Comparison of ENCODE assay signal across 18 cellular contexts in the genomic region with DNA sequence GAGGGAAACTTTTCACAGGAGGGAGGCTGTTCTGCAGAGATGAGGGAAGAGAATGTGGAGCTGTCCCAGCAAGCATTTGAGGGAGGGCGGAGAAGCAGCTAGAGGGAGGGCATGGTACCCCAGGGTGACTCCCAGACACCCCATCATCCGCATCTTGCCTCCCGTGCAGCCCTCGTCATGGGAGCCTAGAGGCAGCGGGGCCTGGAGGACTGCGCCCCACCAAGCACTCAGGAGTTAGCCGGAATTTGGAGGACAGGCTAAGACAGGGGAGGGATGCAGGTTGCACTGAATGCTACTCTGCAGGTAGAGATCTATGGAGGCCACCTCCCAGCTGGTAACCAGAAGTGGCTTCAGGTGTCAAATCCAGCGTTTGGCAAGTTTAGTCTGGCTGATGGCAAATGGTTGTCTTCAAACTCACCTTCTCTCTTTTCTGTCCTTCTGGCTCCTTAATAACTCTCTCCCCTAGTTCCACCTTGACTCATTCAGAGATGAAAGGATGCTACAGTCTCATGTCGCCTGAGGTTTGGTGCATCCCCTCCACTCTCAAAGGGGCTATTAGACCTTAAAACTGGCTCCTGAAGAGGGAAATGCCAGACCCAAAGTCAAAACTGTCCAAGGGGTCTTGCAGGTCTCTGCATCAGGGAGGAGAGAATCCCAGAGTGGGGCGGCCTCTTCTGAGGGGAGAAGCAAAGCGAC.
"Had no signal": no experiment of that assay in that cellular context is flagged by ENCODE, and none has a peak within 500 bp of the region (broad histone marks: within the 10 kb centered on the region; RNA-seq: fewer than 3 reads in every experiment).

No MANE protein-coding gene starts in this region.

- H3K4me1 ChIP-seq: foreskin keratinocyte had no signal

- DNase-seq: effector memory CD4-positive, alpha-beta T cell; esophagus squamous epithelium; foreskin keratinocyte; immature natural killer cell; lower lobe of right lung; stimulated activated CD4-positive, alpha-beta T cell treated with anti-CD3 and anti-CD28 coated beads, Interleukin-2, amount 100 ng/mL, for 24 hours; stimulated activated CD4-positive, alpha-beta T cell treated with anti-CD3 and anti-CD28 coated beads, Interleukin-4, amount 100 ng/mL, for 4 hours; stimulated activated naive B cell treated with anti-CD40 and anti-IgM and Interleukin-4, amounts not matched to agents 10 μg/mL and 1 μg/mL and 100 μg/mL, for 72 hours; stimulated activated naive CD8-positive, alpha-beta T cell treated with anti-CD3 and anti-CD28 coated beads, Interleukin-15, amount 100 ng/mL, for 72 hours; testis; upper lobe of right lung had no signal

- H3K9me3 ChIP-seq: esophagus squamous epithelium, left lung, lower lobe of right lung, testis, tibial nerve, upper lobe of right lung, vagina had no signal

- H3K27me3 ChIP-seq: left lung, testis, tibial nerve, upper lobe of right lung, vagina had no signal

- H3K36me3 Mint-ChIP-seq: immature natural killer cell; memory B cell; mesothelial cell of epicardium; stimulated activated naive B cell treated with anti-CD40 and anti-IgM and Interleukin-4, amounts not matched to agents 10 μg/mL and 1 μg/mL and 100 μg/mL, for 72 hours had no signal

- H3K9me3 Mint-ChIP-seq: memory B cell; mesothelial cell of epicardium; nephron; stimulated activated naive B cell treated with anti-CD40 and anti-IgM and Interleukin-4, amounts not matched to agents 10 μg/mL and 1 μg/mL and 100 μg/mL, for 72 hours; stimulated activated naive CD8-positive, alpha-beta T cell treated with anti-CD3 and anti-CD28 coated beads, Interleukin-15, amount 100 ng/mL, for 72 hours had no signal

- H3K27me3 Mint-ChIP-seq: memory B cell had no signal

- H3K27ac Mint-ChIP-seq: immature natural killer cell; memory B cell; mesothelial cell of epicardium; stimulated activated naive B cell treated with anti-CD40 and anti-IgM and Interleukin-4, amounts not matched to agents 10 μg/mL and 1 μg/mL and 100 μg/mL, for 72 hours; stimulated activated naive CD8-positive, alpha-beta T cell treated with anti-CD3 and anti-CD28 coated beads, Interleukin-15, amount 100 ng/mL, for 72 hours had no signal

- H3K4me3 Mint-ChIP-seq: immature natural killer cell; memory B cell; mesothelial cell of epicardium; stimulated activated naive B cell treated with anti-CD40 and anti-IgM and Interleukin-4, amounts not matched to agents 10 μg/mL and 1 μg/mL and 100 μg/mL, for 72 hours; stimulated activated naive CD8-positive, alpha-beta T cell treated with anti-CD3 and anti-CD28 coated beads, Interleukin-15, amount 100 ng/mL, for 72 hours had no signal

- H3K4me3 ChIP-seq: esophagus squamous epithelium, left lung, lower lobe of right lung, testis, tibial nerve, upper lobe of right lung, vagina had no signal

- H3K27ac ChIP-seq: epithelial cell of prostate, esophagus squamous epithelium, foreskin keratinocyte, left lung, lower lobe of right lung, testis, tibial nerve, upper lobe of right lung, vagina had no signal

- H3K36me3 ChIP-seq: esophagus squamous epithelium, left lung, lower lobe of right lung, tibial nerve, upper lobe of right lung, vagina had no signal
